Comparison of ENCODE assay signal across 8 cellular contexts in the genomic region with DNA sequence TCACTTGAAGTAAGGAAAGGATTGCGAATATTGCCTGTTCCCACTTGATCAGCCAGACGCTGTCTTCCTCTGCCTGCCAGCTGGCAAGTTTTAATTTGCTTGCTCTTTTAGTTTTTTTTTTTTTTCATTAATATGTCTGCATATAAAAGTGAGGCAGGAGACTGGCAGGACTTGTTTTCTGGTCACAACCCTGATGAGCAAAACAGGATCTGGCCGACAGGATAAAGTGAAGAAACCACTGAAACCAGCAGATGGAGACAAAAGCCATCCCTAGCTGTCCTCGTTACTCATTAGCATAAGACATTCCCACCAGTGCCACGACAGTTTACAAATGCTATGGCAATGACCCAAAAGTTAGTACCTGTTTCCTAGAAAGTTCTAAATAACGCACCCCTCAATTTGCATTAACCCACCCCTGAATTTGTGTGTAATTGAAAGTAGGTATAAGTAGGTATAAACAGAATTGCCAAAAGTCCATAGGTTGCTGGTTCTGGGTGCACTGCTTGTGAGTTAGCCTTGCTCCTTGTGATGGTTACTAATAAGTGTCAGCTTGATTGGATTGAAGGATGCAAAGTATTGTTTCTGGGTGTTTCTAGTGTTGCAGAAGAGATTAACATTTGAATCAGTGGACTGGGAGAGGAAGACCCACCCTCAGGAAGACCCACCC.
DNase-seq lines count a peak whose midpoint lies in the region; ATAC-seq and TF ChIP-seq lines count a peak whose summit lies in the region.

No MANE protein-coding gene starts in this region.

- H3K9me3 Mint-ChIP-seq in endodermal cell = peaks cover 16% of the 10 kb centered on the region
- no peaks in the 10 kb centered on the region for H3K9me3 Mint-ChIP-seq in natural killer cell

- ATAC-seq in natural killer cell (peak in 2 of 3 donors; percentile 44 to 53), HG02610 (IDR thresholded peaks at IDR 0.05; ENCODE audit: unreplicated experiment) (no peak), GM19455 (IDR thresholded peaks at IDR 0.05; ENCODE audit: unreplicated experiment) (no peak)

- no peaks in the 10 kb centered on the region for H3K4me1 ChIP-seq in endodermal cell (ENCODE audit: control insufficient read depth, insufficient read depth, low read length)

- no peak overlapping the region for H3K4me3 Mint-ChIP-seq in endodermal cell
- no peak overlapping the region for H3K4me3 Mint-ChIP-seq in natural killer cell

- DNase-seq in AG10803 (ENCODE audit: low read depth) = peak; percentile 33
- peak; percentile 59 for DNase-seq in H4 (ENCODE audit: low spot score)
- peak; percentile 53 for DNase-seq in NOMO-1 treated with DMSO at 0.1 percent for 48 hours (lab: John Stamatoyannopoulos, UW; ENCODE audit: unreplicated experiment)
- DNase-seq in endodermal cell = peak; percentile 49
- DNase-seq in natural killer cell = no peak
- no peak for DNase-seq in activated CD4-positive, CD25-positive, alpha-beta regulatory T cell (lab: John Stamatoyannopoulos, UW)

- no peaks in the 10 kb centered on the region for H3K36me3 Mint-ChIP-seq in endodermal cell (ENCODE audit: low read depth)
- H3K36me3 Mint-ChIP-seq in natural killer cell = no peaks in the 10 kb centered on the region

- H3K4me3 ChIP-seq in AG10803 (ENCODE audit: low read length) (no peak overlapping the region), endodermal cell (ENCODE audit: low read length) (no peak overlapping the region)

- no peak overlapping the region for H3K9ac ChIP-seq in endodermal cell (ENCODE audit: extremely low read depth, low read length, poor library complexity, severe bottlenecking)

- H3K4me1 Mint-ChIP-seq in endodermal cell (no peaks in the 10 kb centered on the region), natural killer cell (peaks cover 15 to 16% of the 10 kb centered on the region in 2 donors)

- intact Hi-C loops in natural killer cell (cut with micrococcal nuclease) = no loop called here

- H3K9me3 ChIP-seq in endodermal cell (ENCODE audit: control insufficient read depth, low read length) = peaks cover 6% of the 10 kb centered on the region

- 84 to 89% methylated on average over 3 to 6 of the region's 6 CpGs for WGBS in endodermal cell (ENCODE audit: insufficient coverage in 1 of 2, insufficient read length in 1 of 2), 2 experiments

- H3K27ac Mint-ChIP-seq in endodermal cell (no peak overlapping the region), natural killer cell (no peak overlapping the region)

- H3K27ac ChIP-seq in endodermal cell (ENCODE audit: low read depth, low read length) = no peak overlapping the region

- H3K36me3 ChIP-seq in endodermal cell (ENCODE audit: control insufficient read depth, insufficient read depth, low read length) = no peaks in the 10 kb centered on the region

- H3K27me3 ChIP-seq in endodermal cell (ENCODE audit: control insufficient read depth, insufficient read depth, low read length, poor library complexity, severe bottlenecking) = peaks cover 2% of the 10 kb centered on the region

- H3K27me3 Mint-ChIP-seq in endodermal cell (ENCODE audit: insufficient read depth) = peaks cover 3% of the 10 kb centered on the region
- H3K27me3 Mint-ChIP-seq in natural killer cell (ENCODE audit: low read depth in 2 of 2) = peaks cover 7% of the 10 kb centered on the region in 2 donors

- TF ChIP-seq CTCF in AG10803 (conservative IDR thresholded peaks at IDR 0.05; ENCODE audit: low read length) (peak; percentile 54), endodermal cell (conservative IDR thresholded peaks at IDR 0.05) (peak; percentile 61), natural killer cell (IDR thresholded peaks at IDR 0.05) (no peak)

Comparison
In these comparisons a context has a peak if more than half of its experiments do, and no peak if none do; other contexts are left out.
1. DNase-seq: peak in AG10803 (single experiment), H4 (single experiment), NOMO-1 treated with DMSO at 0.1 percent for 48 hours (single experiment) and endodermal cell (single experiment); none in natural killer cell (single experiment) and activated CD4-positive, CD25-positive, alpha-beta regulatory T cell (0 of 4).
2. ATAC-seq: peak in natural killer cell (2 of 3); none in HG02610 (single experiment) and GM19455 (single experiment).